13 cellular contexts compared by ENCODE assay signal in genomic region chr7:913736-914520, GRCh38. TPM values are rescaled to one million over a fixed set of nuclear protein-coding genes. Genes with fewer than 3 reads are reported as not detected.
DNase-seq lines count a peak whose midpoint lies in the region; ATAC-seq, FAIRE-seq and TF ChIP-seq lines count a peak whose summit lies in the region.
"Had no signal": no experiment of that assay in that cellular context is flagged by ENCODE, and none has a peak within 500 bp of the region (broad histone marks: within the 10 kb centered on the region; RNA-seq: fewer than 3 reads in every experiment).

No MANE protein-coding gene starts in this region.

- H2AFZ ChIP-seq in MM.1S (ENCODE audit: low read length) = no peak overlapping the region

- H3K4me3 ChIP-seq in mucosa of rectum (ENCODE audit: low read length in 2 of 2) = no peak overlapping the region
- H3K4me3 ChIP-seq in MM.1S (ENCODE audit: low read length) = no peak overlapping the region

- no peak for ATAC-seq in GM18873 (IDR thresholded peaks at IDR 0.05; ENCODE audit: low FRiP score, unreplicated experiment)
- ATAC-seq: WTC11 had no signal

- H3F3A ChIP-seq in MM.1S (ENCODE audit: insufficient read depth, low read length) = no peaks in the 10 kb centered on the region

- TF ChIP-seq CTCF in D721Med (IDR thresholded peaks at IDR 0.05; ENCODE audit: insufficient read depth, missing control alignments) (no peak), MM.1S (IDR thresholded peaks at IDR 0.05; ENCODE audit: low read length) (no peak)

- no peaks in the 10 kb centered on the region for H3K9me2 ChIP-seq in MM.1S (replicated peaks; ENCODE audit: insufficient read depth, low read length)

- H3K27ac ChIP-seq in mucosa of rectum (ENCODE audit: low read depth in 2 of 2, low read length in 2 of 2) (peak overlapping the region; percentile 93 to 95), MM.1S (ENCODE audit: low read length) (no peak overlapping the region)
- H3K27ac ChIP-seq: brain microvascular endothelial cell had no signal

- peak overlapping the region; percentile 38 to 60 for H3K9ac ChIP-seq in mucosa of rectum (ENCODE audit: low read depth in 1 of 2, low read length in 2 of 2)
- H3K9ac ChIP-seq in MM.1S (ENCODE audit: low read length) = no peak overlapping the region

- no peaks in the 10 kb centered on the region for H4K20me1 ChIP-seq in MM.1S (ENCODE audit: insufficient read depth, low read length)

- peak; percentile 70 for DNase-seq in 8988T
- DNase-seq in LoVo (ENCODE audit: low spot score) = peak; percentile 52
- peak; percentile 41 for DNase-seq in cerebellum (ENCODE audit: low spot score)
- DNase-seq in D721Med (ENCODE audit: insufficient read length, low spot score) = no peak
- no peak for DNase-seq in iPS-NIHi7 (ENCODE audit: extremely low spot score)
- DNase-seq in MM.1S = no peak
- DNase-seq: activated T-cell treated with anti-CD3 and anti-CD28 coated beads, Interleukin-2, amount 50 U/mL, for 48 hours; brain microvascular endothelial cell; GF-D8; NCI-H1417 treated with DMSO at 0.1 percent for 48 hours had no signal

- no peak overlapping the region for H3K4me2 ChIP-seq in MM.1S (ENCODE audit: low read depth, low read length)

- H3K27me3 ChIP-seq in mucosa of rectum (ENCODE audit: control insufficient read depth in 2 of 2, insufficient read depth in 2 of 2, low read length in 2 of 2) = no peaks in the 10 kb centered on the region
- peaks cover 44% of the 10 kb centered on the region for H3K27me3 ChIP-seq in MM.1S (replicated peaks; ENCODE audit: insufficient read depth, low read length)
- H3K27me3 ChIP-seq: brain microvascular endothelial cell had no signal

- H3K4me1 ChIP-seq in mucosa of rectum (ENCODE audit: control insufficient read depth in 2 of 2, insufficient read depth in 2 of 2, low read length in 2 of 2) (peaks cover 35 to 57% of the 10 kb centered on the region in 2 donors), MM.1S (ENCODE audit: low read length) (no peaks in the 10 kb centered on the region)

- H3K9me3 ChIP-seq in mucosa of rectum (ENCODE audit: control insufficient read depth in 2 of 2, low read length in 2 of 2) (no peaks in the 10 kb centered on the region), MM.1S (replicated peaks; ENCODE audit: insufficient read depth, low read length) (no peaks in the 10 kb centered on the region)

- no peaks in the 10 kb centered on the region for H3K79me2 ChIP-seq in MM.1S (ENCODE audit: low read length)

- H3K36me3 ChIP-seq in mucosa of rectum (ENCODE audit: control insufficient read depth in 2 of 2, insufficient read depth in 2 of 2, low read length in 2 of 2) = peaks cover 0 to 2% of the 10 kb centered on the region in 2 donors
- no peaks in the 10 kb centered on the region for H3K36me3 ChIP-seq in MM.1S (replicated peaks; ENCODE audit: insufficient read depth, low read length)
- H3K36me3 ChIP-seq: brain microvascular endothelial cell had no signal

- no peak for FAIRE-seq in D721Med (lab: Jason Lieb, UNC)

RNA-seq across cellular contexts. Expression of gene GET4, which starts 37.6 kb away (rescaled TPM):
- 15.7 TPM for total RNA-seq in cerebellum

RNA-seq across cellular contexts. Expression of gene ADAP1, which starts 40.6 kb away (rescaled TPM):
- total RNA-seq in cerebellum = 16.2 TPM

Comparison
In these comparisons a context has a peak if more than half of its experiments do, and no peak if none do; other contexts are left out.
1. DNase-seq: peak in 8988T (single experiment), LoVo (single experiment) and cerebellum (single experiment); none in D721Med (single experiment), iPS-NIHi7 (single experiment) and MM.1S (single experiment).